Comparison of ENCODE assay signal across 11 cellular contexts in the genomic region with DNA sequence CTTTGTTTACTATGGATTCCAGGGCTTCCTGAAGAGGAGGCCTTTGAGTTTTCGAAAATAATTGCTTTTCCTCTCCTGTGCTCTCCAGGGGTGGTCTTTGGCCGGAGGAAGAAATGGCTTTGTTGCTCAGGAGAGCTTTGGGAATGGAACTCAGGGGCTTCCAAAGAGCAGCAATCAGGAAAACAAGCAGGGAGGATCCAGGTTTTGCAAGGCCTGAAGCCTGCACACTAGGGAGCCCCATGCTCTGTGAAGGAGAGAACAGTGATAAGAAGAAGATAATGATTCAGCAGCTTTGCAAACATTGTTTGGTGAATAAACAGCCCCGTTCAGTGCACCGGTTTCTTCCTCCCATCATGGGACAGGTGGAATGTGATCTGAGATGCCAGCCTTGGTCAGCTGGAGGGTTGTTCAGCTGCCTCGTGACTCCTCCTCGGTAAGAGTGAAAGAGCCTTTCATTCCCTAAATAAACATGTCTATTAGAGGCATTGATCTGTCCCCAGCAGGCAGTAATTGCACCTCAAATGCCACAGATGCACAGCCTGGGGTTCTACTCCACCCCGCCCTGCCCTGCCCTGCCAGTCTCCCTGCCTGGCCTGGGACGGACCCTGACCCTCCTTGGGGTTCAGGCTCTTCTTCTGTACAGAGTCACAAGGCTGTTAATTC. TPM values are rescaled to one million over a fixed set of nuclear protein-coding genes. Genes with fewer than 3 reads are reported as not detected.
DNase-seq lines count a peak whose midpoint lies in the region; ATAC-seq and TF ChIP-seq lines count a peak whose summit lies in the region.
"Had no signal": no experiment of that assay in that cellular context is flagged by ENCODE, and none has a peak within 500 bp of the region (broad histone marks: within the 10 kb centered on the region; RNA-seq: fewer than 3 reads in every experiment).

No MANE protein-coding gene starts in this region.

- peak in 1 of 2 donors; percentile 21 for DNase-seq in cardiac muscle cell (ENCODE audit: low read depth in 1 of 2, low spot score in 1 of 2)
- DNase-seq in left ventricle myocardium inferior: no peak
- DNase-seq in astrocyte of the hippocampus (ENCODE audit: low read depth, low spot score): peak; percentile 40
- no peak for DNase-seq in mesenchymal stem cell
- no peak for DNase-seq in retina
- DNase-seq in NK-92 (lab: John Stamatoyannopoulos, UW; ENCODE audit: unreplicated experiment): no peak
- DNase-seq: activated naive CD4-positive, alpha-beta T cell treated with Interleukin-2 at 50 U/mL for 16 hours; lower lobe of right lung had no signal

- no peak overlapping the region for H4K8ac ChIP-seq in mesenchymal stem cell (ENCODE audit: low read length)

- H2BK12ac ChIP-seq in mesenchymal stem cell (ENCODE audit: low read length in 2 of 2): no peak overlapping the region

- H2AK5ac ChIP-seq in mesenchymal stem cell (ENCODE audit: low read length, severe bottlenecking): peak overlapping the region; percentile 100

- no peaks in the 10 kb centered on the region for H3K9me3 ChIP-seq in cardiac muscle cell (ENCODE audit: low read depth)
- peaks cover 17% of the 10 kb centered on the region for H3K9me3 ChIP-seq in left ventricle myocardium inferior (replicated peaks)
- H3K9me3 ChIP-seq in mesenchymal stem cell (ENCODE audit: control insufficient read depth, low read length): no peaks in the 10 kb centered on the region
- H3K9me3 ChIP-seq: lower lobe of right lung had no signal

- H3K27ac ChIP-seq in cardiac muscle cell (peak overlapping the region; percentile 75), left ventricle myocardium inferior (replicated peaks) (no peak overlapping the region), mesenchymal stem cell (ENCODE audit: low read length, poor library complexity, severe bottlenecking) (peak overlapping the region; percentile 87)
- H3K27ac ChIP-seq: lower lobe of right lung, upper lobe of left lung had no signal

- H2AFZ ChIP-seq in mesenchymal stem cell (ENCODE audit: low read depth, low read length): peak overlapping the region; percentile 10

- H3K4me2 ChIP-seq in mesenchymal stem cell (ENCODE audit: low read length, poor library complexity, severe bottlenecking): no peak overlapping the region

- WGBS in mesenchymal stem cell: 36% methylated on average over 8 of the region's 8 CpGs

- intact Hi-C loops in left ventricle myocardium inferior (cut with micrococcal nuclease): no loop called here

- H3K9ac ChIP-seq in mesenchymal stem cell (ENCODE audit: low read length): no peak overlapping the region

- H2BK5ac ChIP-seq in mesenchymal stem cell (ENCODE audit: low read depth, low read length, poor library complexity, severe bottlenecking): peak overlapping the region; percentile 81

- ATAC-seq in GM21515 (IDR thresholded peaks at IDR 0.05; ENCODE audit: unreplicated experiment) (no peak), GM18907 (IDR thresholded peaks at IDR 0.05; ENCODE audit: unreplicated experiment) (no peak)
- ATAC-seq: lower lobe of right lung had no signal

- TF ChIP-seq CTCF in cardiac muscle cell (IDR thresholded peaks at IDR 0.05; ENCODE audit: low read depth, low read length): no peak
- TF ChIP-seq CTCF in left ventricle myocardium inferior (IDR thresholded peaks at IDR 0.05; ENCODE audit: borderline replicate concordance): no peak

- H3K23ac ChIP-seq in mesenchymal stem cell (ENCODE audit: low read length in 2 of 2): no peak overlapping the region

- H3K27me3 ChIP-seq in cardiac muscle cell (no peaks in the 10 kb centered on the region), left ventricle myocardium inferior (ENCODE audit: low read depth) (peaks cover 3% of the 10 kb centered on the region), mesenchymal stem cell (ENCODE audit: control insufficient read depth in 1 of 2, insufficient read depth in 1 of 2, low read length in 2 of 2) (peaks cover 0 to under 1% of the 10 kb centered on the region in 2 experiments)
- H3K27me3 ChIP-seq: upper lobe of left lung had no signal

- H3K4me1 ChIP-seq in cardiac muscle cell (ENCODE audit: low read depth) (peaks cover 16% of the 10 kb centered on the region), left ventricle myocardium inferior (peaks cover 11% of the 10 kb centered on the region), mesenchymal stem cell (ENCODE audit: control insufficient read depth, insufficient read depth, low read depth, low read length) (peaks cover 20% of the 10 kb centered on the region)
- H3K4me1 ChIP-seq: lower lobe of right lung, upper lobe of left lung had no signal

- H3K18ac ChIP-seq in mesenchymal stem cell (ENCODE audit: low read depth in 1 of 2, low read length in 2 of 2): no peak overlapping the region

- no peak overlapping the region for H4K91ac ChIP-seq in mesenchymal stem cell (ENCODE audit: low read length)

- no peak overlapping the region for H2BK120ac ChIP-seq in mesenchymal stem cell (ENCODE audit: low read depth, low read length)

- no peak overlapping the region for H3K14ac ChIP-seq in mesenchymal stem cell (ENCODE audit: low read length in 2 of 2)

- H3K4ac ChIP-seq in mesenchymal stem cell (ENCODE audit: low read depth in 1 of 2, low read length in 2 of 2): no peak overlapping the region

- no peak overlapping the region for H2BK15ac ChIP-seq in mesenchymal stem cell (ENCODE audit: low read depth, poor library complexity, severe bottlenecking)

- H3K79me1 ChIP-seq in mesenchymal stem cell (replicated peaks; ENCODE audit: low read length, poor library complexity, severe bottlenecking): no peaks in the 10 kb centered on the region

- H3K4me3 ChIP-seq in cardiac muscle cell (no peak overlapping the region), left ventricle myocardium inferior (no peak overlapping the region), mesenchymal stem cell (ENCODE audit: insufficient read depth in 1 of 2, low read depth in 1 of 2, low read length in 2 of 2) (no peak overlapping the region)
- H3K4me3 ChIP-seq: lower lobe of right lung, upper lobe of left lung had no signal

- H3K36me3 ChIP-seq in cardiac muscle cell: no peaks in the 10 kb centered on the region
- H3K36me3 ChIP-seq in left ventricle myocardium inferior: no peaks in the 10 kb centered on the region
- no peaks in the 10 kb centered on the region for H3K36me3 ChIP-seq in mesenchymal stem cell (ENCODE audit: control insufficient read depth in 1 of 2, insufficient read depth in 2 of 2, low read depth in 1 of 2, low read length in 2 of 2)
- H3K36me3 ChIP-seq: lower lobe of right lung, upper lobe of left lung had no signal

RNA-seq across cellular contexts. Expression of a gene that starts 11.5 kb away (rescaled TPM):
- total RNA-seq in cardiac muscle cell: 24.7 and 31.7 TPM in 2 replicates
- 34.7 and 51.6 TPM in 2 replicates for polyA plus RNA-seq in cardiac muscle cell
- total RNA-seq in left ventricle myocardium inferior: 21.6 TPM
- polyA plus RNA-seq in mesenchymal stem cell (2013, experiment 1 of 2): 10.5 TPM
- polyA plus RNA-seq in mesenchymal stem cell (2013, experiment 2 of 2): 9.8 TPM

RNA-seq across cellular contexts. Expression of a gene that starts 43.3 kb away (rescaled TPM):
- total RNA-seq in cardiac muscle cell: 12.6 and 24.2 TPM in 2 replicates
- polyA plus RNA-seq in cardiac muscle cell: 2.0 and 4.2 TPM in 2 replicates
- total RNA-seq in left ventricle myocardium inferior: not detected
- polyA plus RNA-seq in mesenchymal stem cell (2013, experiment 1 of 2): 0.08 TPM
- polyA plus RNA-seq in mesenchymal stem cell (2013, experiment 2 of 2): not detected

Comparison
In these comparisons a context has a peak if more than half of its experiments do, and no peak if none do; other contexts are left out.
1. RNA of a gene that starts 43.3 kb away (total RNA-seq): 12.6 to 24.2 TPM in cardiac muscle cell; not detected in left ventricle myocardium inferior (single experiment); every median in the first group is over 10 times any median in the second.